15 cellular contexts compared by ENCODE assay signal in the genomic region with DNA sequence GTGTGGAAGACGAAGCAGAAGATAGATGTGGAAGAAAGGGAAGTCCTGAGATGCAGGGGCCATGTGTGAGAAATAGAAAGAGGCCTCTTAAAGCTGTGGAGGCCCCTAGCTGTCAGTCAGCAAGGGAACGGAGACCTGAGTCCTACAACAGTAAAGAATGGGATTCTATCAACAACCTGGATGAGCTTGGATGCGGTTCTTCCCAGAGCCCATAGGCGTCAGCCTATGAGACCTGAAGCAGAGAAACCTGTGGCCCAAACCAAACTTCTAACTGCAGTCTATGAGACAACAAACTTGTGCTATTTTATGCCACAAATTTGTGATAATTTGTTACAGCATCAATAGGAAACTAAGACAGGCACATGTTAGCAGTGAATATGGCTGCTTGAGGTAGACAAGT.
"Had no signal": no experiment of that assay in that cellular context is flagged by ENCODE, and none has a peak within 500 bp of the region (broad histone marks: within the 10 kb centered on the region; RNA-seq: fewer than 3 reads in every experiment).

No MANE protein-coding gene starts in this region.

- H3K4me1 Mint-ChIP-seq: T-cell had no signal

- H3K27me3 ChIP-seq: MG63 had no signal

- H3K9me3 ChIP-seq: MG63, SK-N-SH had no signal

- H3K4me3 Mint-ChIP-seq: T-cell had no signal

- ATAC-seq: Panc1, PC-3, T-cell had no signal

- H3K27ac Mint-ChIP-seq: T-cell had no signal

- H3K4me3 ChIP-seq: MG63 had no signal

- H3K9ac ChIP-seq: SK-N-SH had no signal

- H3K36me3 ChIP-seq: MG63 had no signal

- H3K36me3 Mint-ChIP-seq: T-cell had no signal

- DNase-seq: Karpas-422, KG1, MG63, NCI-H1436 treated with DMSO at 0.1 percent for 48 hours, NCI-H187 treated with DMSO at 0.1 percent for 48 hours, NCI-H2107, NCI-H2227 treated with DMSO at 0.1 percent for 48 hours, NCI-H524, NCI-H526 treated with DMSO at 0.1 percent for 48 hours, PC-3, SK-N-SH, SW 1271, T-cell had no signal

- H3K4me2 ChIP-seq: SK-N-SH had no signal

- H3K27ac ChIP-seq: RWPE1 had no signal

- H3K27me3 Mint-ChIP-seq: T-cell had no signal
